ENCODE assay signal across 12 cellular contexts in the genomic region with DNA sequence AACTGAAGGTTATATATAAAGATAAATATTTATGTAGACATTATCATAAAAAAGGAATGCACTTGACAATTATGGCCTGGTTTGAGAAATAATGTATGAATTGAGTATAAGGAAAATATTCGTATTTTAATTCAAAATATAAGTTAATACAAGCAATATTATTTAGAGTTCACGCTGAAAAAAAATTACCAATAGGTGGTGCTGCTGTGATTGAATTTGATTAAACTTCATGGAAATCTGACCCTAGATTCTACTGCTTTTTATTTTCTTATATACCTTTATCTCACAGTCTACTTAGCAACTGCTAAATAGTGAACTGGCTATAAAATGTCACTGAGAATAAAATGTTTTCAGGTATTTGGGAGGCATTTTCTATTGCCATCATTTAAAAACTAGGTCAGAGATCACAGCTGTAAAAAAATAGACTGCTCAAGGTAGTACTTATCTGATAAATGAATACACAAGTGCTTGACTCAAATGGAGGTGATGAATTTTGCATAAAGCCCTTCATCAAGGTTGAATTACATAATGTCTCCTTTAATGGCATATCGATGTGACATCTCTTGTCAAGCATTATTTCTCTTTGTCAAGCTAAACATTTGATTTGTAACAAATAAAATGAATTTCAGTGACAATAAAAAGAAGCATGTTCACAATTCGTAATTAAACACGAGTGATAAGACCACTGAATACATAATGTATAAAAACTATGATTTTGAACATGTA.
DNase-seq lines count a peak whose midpoint lies in the region; ATAC-seq and TF ChIP-seq lines count a peak whose summit lies in the region.
"Had no signal": no experiment of that assay in that cellular context is flagged by ENCODE, and none has a peak within 500 bp of the region (broad histone marks: within the 10 kb centered on the region; RNA-seq: fewer than 3 reads in every experiment).

No MANE protein-coding gene starts in this region.

- TF ChIP-seq CTCF in chondrocyte (IDR thresholded peaks at IDR 0.05) (peak; percentile 82), neural progenitor cell (IDR thresholded peaks at IDR 0.05) (peak; percentile 28)

- ATAC-seq in left colon, result no peak
- ATAC-seq: activated CD8-positive, alpha-beta memory T cell treated with anti-CD3 and anti-CD28 coated beads, Interleukin-2, amount 10 ng/mL, durations not matched to agents 7 days and 5 days had no signal

- H3K27ac Mint-ChIP-seq in chondrocyte (ENCODE audit: unreplicated experiment) (no peak overlapping the region), neural progenitor cell (no peak overlapping the region)
- H3K27ac Mint-ChIP-seq: activated CD8-positive, alpha-beta memory T cell treated with anti-CD3 and anti-CD28 coated beads, Interleukin-2, amount 10 ng/mL, durations not matched to agents 7 days and 5 days had no signal

- H3K27me3 ChIP-seq in neural progenitor cell, result no peaks in the 10 kb centered on the region
- H3K27me3 ChIP-seq: spleen had no signal

- H3K27me3 Mint-ChIP-seq in chondrocyte (ENCODE audit: low read depth), result no peaks in the 10 kb centered on the region
- H3K27me3 Mint-ChIP-seq in neural progenitor cell (ENCODE audit: insufficient read depth, low read depth), result no peaks in the 10 kb centered on the region
- H3K27me3 Mint-ChIP-seq: activated CD8-positive, alpha-beta memory T cell treated with anti-CD3 and anti-CD28 coated beads, Interleukin-2, amount 10 ng/mL, durations not matched to agents 7 days and 5 days had no signal

- H3K9me3 Mint-ChIP-seq in chondrocyte (ENCODE audit: low read depth), result no peaks in the 10 kb centered on the region
- H3K9me3 Mint-ChIP-seq in neural progenitor cell, result no peaks in the 10 kb centered on the region

- no peak overlapping the region for H2AFZ ChIP-seq in neural progenitor cell (replicated peaks)

- H3K79me2 ChIP-seq in neural progenitor cell (ENCODE audit: low read depth), result no peaks in the 10 kb centered on the region

- DNase-seq in NCI-H1105 treated with DMSO at 0.1 percent for 48 hours (lab: John Stamatoyannopoulos, UW), result peak; percentile 2
- DNase-seq in NCI-H1105 (lab: John Stamatoyannopoulos, UW), result no peak
- peak; percentile 11 for DNase-seq in NCI-H226
- no peak for DNase-seq in chondrocyte (ENCODE audit: low spot score)
- DNase-seq in neural progenitor cell (ENCODE audit: low spot score), result no peak
- no peak for DNase-seq in 8988T
- DNase-seq in NCI-H1048 (lab: John Stamatoyannopoulos, UW), result no peak
- DNase-seq in left colon, result no peak
- DNase-seq: activated CD8-positive, alpha-beta memory T cell treated with anti-CD3 and anti-CD28 coated beads, Interleukin-2, amount 10 ng/mL, durations not matched to agents 7 days and 5 days; NCI-H1930; spleen; T-helper 2 cell had no signal

- intact Hi-C loops in left colon (cut with DNase I, micrococcal nuclease), result no loop called here

- H3K36me3 Mint-ChIP-seq in chondrocyte (ENCODE audit: low read depth) (no peaks in the 10 kb centered on the region), neural progenitor cell (no peaks in the 10 kb centered on the region)
- H3K36me3 Mint-ChIP-seq: activated CD8-positive, alpha-beta memory T cell treated with anti-CD3 and anti-CD28 coated beads, Interleukin-2, amount 10 ng/mL, durations not matched to agents 7 days and 5 days had no signal

- H3K4me3 Mint-ChIP-seq in chondrocyte (ENCODE audit: unreplicated experiment), result no peak overlapping the region
- no peak overlapping the region for H3K4me3 Mint-ChIP-seq in neural progenitor cell
- H3K4me3 Mint-ChIP-seq: activated CD8-positive, alpha-beta memory T cell treated with anti-CD3 and anti-CD28 coated beads, Interleukin-2, amount 10 ng/mL, durations not matched to agents 7 days and 5 days had no signal

- no peaks in the 10 kb centered on the region for H3K9me3 ChIP-seq in neural progenitor cell (ENCODE audit: low read depth)
- H3K9me3 ChIP-seq: spleen had no signal

- H3K4me2 ChIP-seq in neural progenitor cell, result no peak overlapping the region

- H3K36me3 ChIP-seq in neural progenitor cell, result no peaks in the 10 kb centered on the region
- H3K36me3 ChIP-seq: spleen had no signal

- no peak overlapping the region for H3K27ac ChIP-seq in neural progenitor cell
- H3K27ac ChIP-seq: spleen had no signal

- no peaks in the 10 kb centered on the region for H4K20me1 ChIP-seq in neural progenitor cell (ENCODE audit: low read depth)

- no peaks in the 10 kb centered on the region for H3K4me1 ChIP-seq in neural progenitor cell
- H3K4me1 ChIP-seq: spleen had no signal

- H3K4me1 Mint-ChIP-seq in chondrocyte (ENCODE audit: low read depth) (no peaks in the 10 kb centered on the region), neural progenitor cell (peaks cover 7% of the 10 kb centered on the region)
- H3K4me1 Mint-ChIP-seq: activated CD8-positive, alpha-beta memory T cell treated with anti-CD3 and anti-CD28 coated beads, Interleukin-2, amount 10 ng/mL, durations not matched to agents 7 days and 5 days had no signal

- no peak overlapping the region for H3K4me3 ChIP-seq in neural progenitor cell
- H3K4me3 ChIP-seq: spleen had no signal

- H3K9ac ChIP-seq in neural progenitor cell, result no peak overlapping the region

- H3F3A ChIP-seq in neural progenitor cell (ENCODE audit: low read depth), result no peaks in the 10 kb centered on the region

Comparison
In these comparisons a context has a peak if more than half of its experiments do, and no peak if none do; other contexts are left out.
1. DNase-seq: peak in NCI-H1105 treated with DMSO at 0.1 percent for 48 hours (single experiment) and NCI-H226 (single experiment); none in NCI-H1105 (single experiment), chondrocyte (single experiment), neural progenitor cell (single experiment), 8988T (single experiment), NCI-H1048 (single experiment) and left colon (0 of 2).